ENCODE assay signal across 24 cellular contexts in genomic region chr21:36508948-36509347, GRCh38. TPM values are rescaled to one million over a fixed set of nuclear protein-coding genes. Genes with fewer than 3 reads are reported as not detected.
DNase-seq lines count a peak whose midpoint lies in the region; ATAC-seq and TF ChIP-seq lines count a peak whose summit lies in the region.
"Had no signal": no experiment of that assay in that cellular context is flagged by ENCODE, and none has a peak within 500 bp of the region (broad histone marks: within the 10 kb centered on the region; RNA-seq: fewer than 3 reads in every experiment).

No MANE protein-coding gene starts in this region.

- WGBS in testis, 2 donors: 60 to 72% methylated on average over 9 of the region's 9 CpGs

- H3K27ac ChIP-seq in testis: no peak overlapping the region
- H3K27ac ChIP-seq: heart left ventricle, SK-N-MC, uterus had no signal

- no peak overlapping the region for H3K27ac Mint-ChIP-seq in activated naive CD4-positive, alpha-beta T cell treated with anti-CD3 and anti-CD28 coated beads for 36 hours
- H3K27ac Mint-ChIP-seq: brain; effector memory CD8-positive, alpha-beta T cell; T-helper 17 cell had no signal

- H3K36me3 Mint-ChIP-seq in activated naive CD4-positive, alpha-beta T cell treated with anti-CD3 and anti-CD28 coated beads for 36 hours (ENCODE audit: low read depth): no peaks in the 10 kb centered on the region
- H3K36me3 Mint-ChIP-seq: brain had no signal

- no peaks in the 10 kb centered on the region for H3K9me3 ChIP-seq in testis
- H3K9me3 ChIP-seq: BE2C, heart left ventricle, uterus had no signal

- CTCF ChIA-PET in activated naive CD4-positive, alpha-beta T cell treated with anti-CD3 and anti-CD28 coated beads for 36 hours (lab: Charles Lee): no interaction called here

- no peak overlapping the region for H3K4me3 Mint-ChIP-seq in activated naive CD4-positive, alpha-beta T cell treated with anti-CD3 and anti-CD28 coated beads for 36 hours
- H3K4me3 Mint-ChIP-seq: brain; effector memory CD8-positive, alpha-beta T cell; T-helper 17 cell had no signal

- no peak overlapping the region for H3K4me3 ChIP-seq in testis
- H3K4me3 ChIP-seq: heart left ventricle, SK-N-MC, smooth muscle cell, uterus had no signal

- no peaks in the 10 kb centered on the region for H3K36me3 ChIP-seq in testis (ENCODE audit: low read depth, missing control alignments)
- H3K36me3 ChIP-seq: BE2C, heart left ventricle, uterus had no signal

- no peak for ATAC-seq in HG03521 (IDR thresholded peaks at IDR 0.05; ENCODE audit: unreplicated experiment)
- ATAC-seq: effector memory CD8-positive, alpha-beta T cell; heart left ventricle; T-helper 17 cell had no signal

- no peaks in the 10 kb centered on the region for H3K27me3 ChIP-seq in testis
- H3K27me3 ChIP-seq: uterus had no signal

- no peak for TF ChIP-seq POLR2A in testis (IDR thresholded peaks at IDR 0.05)

- no peaks in the 10 kb centered on the region for H3K4me1 ChIP-seq in testis
- H3K4me1 ChIP-seq: BE2C, heart left ventricle, uterus had no signal

- H3K9me3 Mint-ChIP-seq in activated naive CD4-positive, alpha-beta T cell treated with anti-CD3 and anti-CD28 coated beads for 36 hours: no peaks in the 10 kb centered on the region
- H3K9me3 Mint-ChIP-seq: effector memory CD8-positive, alpha-beta T cell had no signal

- DNase-seq in SHP77 (lab: John Stamatoyannopoulos, UW): peak; percentile 1 to 18
- DNase-seq in SHP77 treated with DMSO at 0.1 percent for 48 hours (lab: John Stamatoyannopoulos, UW): no peak
- peak; percentile 96 for DNase-seq in NCI-H146 (lab: John Stamatoyannopoulos, UW)
- DNase-seq in NCI-H748 treated with DMSO at 0.1 percent for 48 hours (lab: John Stamatoyannopoulos, UW): peak; percentile 81
- peak; percentile 48 for DNase-seq in testis
- DNase-seq in dermis blood vessel endothelial cell: no peak
- no peak for DNase-seq in activated naive CD4-positive, alpha-beta T cell treated with anti-CD3 and anti-CD28 coated beads for 36 hours
- DNase-seq: activated T-cell treated with anti-CD3 and anti-CD28 coated beads, Interleukin-2, amount 50 U/mL, for 1 hour; BE2C; effector memory CD8-positive, alpha-beta T cell; foreskin fibroblast; heart left ventricle; mesenchymal stem cell; MM.1S; NCI-H1694; NCI-H524 treated with DMSO at 0.1 percent for 48 hours; RPMI8226; T-helper 17 cell; uterus had no signal

- peaks cover 5% of the 10 kb centered on the region for H3K4me1 Mint-ChIP-seq in activated naive CD4-positive, alpha-beta T cell treated with anti-CD3 and anti-CD28 coated beads for 36 hours (ENCODE audit: low read depth)

- intact Hi-C loops in testis (cut with DNase I; ENCODE audit: low total_unique reads): no loop called here
- intact Hi-C loops in activated naive CD4-positive, alpha-beta T cell treated with anti-CD3 and anti-CD28 coated beads for 36 hours (cut with micrococcal nuclease): no loop called here

- TF ChIP-seq CTCF in testis (IDR thresholded peaks at IDR 0.05): no peak

- H3K27me3 Mint-ChIP-seq in activated naive CD4-positive, alpha-beta T cell treated with anti-CD3 and anti-CD28 coated beads for 36 hours (ENCODE audit: low read depth): no peaks in the 10 kb centered on the region

RNA-seq across cellular contexts. Expression of gene CLDN14, which starts 29.0 kb away (rescaled TPM):
- under 1 TPM; 0.31 TPM for total RNA-seq in testis
- 0.96 TPM for polyA plus RNA-seq in testis (ENCODE audit: insufficient read depth, low read depth, low replicate concordance)
- 0.09 and 0.34 TPM in 2 replicates for total RNA-seq in dermis blood vessel endothelial cell
- not detected for total RNA-seq in activated naive CD4-positive, alpha-beta T cell treated with anti-CD3 and anti-CD28 coated beads for 36 hours
- total RNA-seq: heart left ventricle, omental fat pad, smooth muscle cell, T-helper 17 cell, uterus had no signal
- polyA plus RNA-seq: heart left ventricle, smooth muscle cell had no signal

Comparison
In these comparisons a context has a peak if more than half of its experiments do, and no peak if none do; other contexts are left out.
1. DNase-seq: peak in SHP77 (2 of 2), NCI-H146 (single experiment), NCI-H748 treated with DMSO at 0.1 percent for 48 hours (single experiment) and testis (single experiment); none in SHP77 treated with DMSO at 0.1 percent for 48 hours (single experiment), dermis blood vessel endothelial cell (single experiment) and activated naive CD4-positive, alpha-beta T cell treated with anti-CD3 and anti-CD28 coated beads for 36 hours (single experiment).